25 cellular contexts compared by ENCODE assay signal in genomic region chr16:81905277-81905676, GRCh38.
DNase-seq lines count a peak whose midpoint lies in the region; ATAC-seq lines count a peak whose summit lies in the region.
"Had no signal": no experiment of that assay in that cellular context is flagged by ENCODE, and none has a peak within 500 bp of the region (broad histone marks: within the 10 kb centered on the region; RNA-seq: fewer than 3 reads in every experiment).

No MANE protein-coding gene starts in this region.

- no peaks in the 10 kb centered on the region for H3K36me3 Mint-ChIP-seq in activated T-cell treated with anti-CD3 and anti-CD28 coated beads, Interleukin-2, amount 50 U/mL, for 4 hours (ENCODE audit: insufficient read depth)

- H3K9me3 ChIP-seq in NT2/D1 (ENCODE audit: insufficient read depth, low read length) (peaks cover 5% of the 10 kb centered on the region; the same call in 1 of the 2 replicates), MG63 (no peaks in the 10 kb centered on the region)
- H3K9me3 ChIP-seq: BE2C, Peyer's patch had no signal

- H3K27me3 ChIP-seq in H7 (ENCODE audit: control insufficient read depth, insufficient read depth, low read length) = no peaks in the 10 kb centered on the region
- no peaks in the 10 kb centered on the region for H3K27me3 ChIP-seq in NT2/D1 (ENCODE audit: insufficient read depth, insufficient read length)
- no peaks in the 10 kb centered on the region for H3K27me3 ChIP-seq in MG63
- H3K27me3 ChIP-seq: BE2C, Peyer's patch had no signal

- H3K36me3 ChIP-seq in H7 (replicated peaks; ENCODE audit: control insufficient read depth, insufficient read depth, low read length) (no peaks in the 10 kb centered on the region), NT2/D1 (ENCODE audit: insufficient read depth, insufficient read length, low read length) (peaks cover 11% of the 10 kb centered on the region), MG63 (no peaks in the 10 kb centered on the region)
- H3K36me3 ChIP-seq: BE2C had no signal

- ATAC-seq in activated T-cell treated with anti-CD3 and anti-CD28 coated beads, Interleukin-2, amount 50 U/mL, for 4 hours = no peak
- ATAC-seq: GM12878 had no signal

- DNase-seq in DMS 273 (lab: John Stamatoyannopoulos, UW; ENCODE audit: unreplicated experiment) (peak; percentile 25), DMS 273 treated with DMSO at 0.1 percent for 48 hours (lab: John Stamatoyannopoulos, UW) (no peak), H7 (peak; percentile 56), NT2/D1 (ENCODE audit: low read depth, low spot score) (peak; percentile 25), iPS-NIHi7 (ENCODE audit: extremely low spot score) (peak; percentile 24), MG63 (no peak), NCI-H2081 treated with DMSO at 0.1 percent for 48 hours (lab: John Stamatoyannopoulos, UW) (no peak)
- no peak for DNase-seq in activated T-cell treated with anti-CD3 and anti-CD28 coated beads, Interleukin-2, amount 50 U/mL, for 4 hours
- DNase-seq: BE2C, Calu3, DMS53, GDM1, GOT3, Karpas-422, NCI-H1105, NCI-H1436 treated with DMSO at 0.1 percent for 48 hours, NCI-H2029, NCI-H2227 treated with DMSO at 0.1 percent for 48 hours, NCI-H774, OCI-M1, SHP77 treated with DMSO at 0.1 percent for 48 hours, T-helper 1 cell had no signal

- no peaks in the 10 kb centered on the region for H3K4me1 Mint-ChIP-seq in activated T-cell treated with anti-CD3 and anti-CD28 coated beads, Interleukin-2, amount 50 U/mL, for 4 hours (ENCODE audit: low read depth)
- H3K4me1 Mint-ChIP-seq: CD14-positive monocyte had no signal

- no peak overlapping the region for H3K9ac ChIP-seq in NT2/D1 (ENCODE audit: insufficient read length, low read depth)

- H3K4me3 Mint-ChIP-seq in activated T-cell treated with anti-CD3 and anti-CD28 coated beads, Interleukin-2, amount 50 U/mL, for 4 hours = no peak overlapping the region
- H3K4me3 Mint-ChIP-seq: CD14-positive monocyte had no signal

- no peaks in the 10 kb centered on the region for H3K9me3 Mint-ChIP-seq in activated T-cell treated with anti-CD3 and anti-CD28 coated beads, Interleukin-2, amount 50 U/mL, for 4 hours

- H3K27me3 Mint-ChIP-seq in activated T-cell treated with anti-CD3 and anti-CD28 coated beads, Interleukin-2, amount 50 U/mL, for 4 hours (ENCODE audit: low read depth) = no peaks in the 10 kb centered on the region

- no peak overlapping the region for H3K4me3 ChIP-seq in H7 (ENCODE audit: insufficient read depth, low read depth, low read length)
- H3K4me3 ChIP-seq in NT2/D1 (ENCODE audit: insufficient read length, low read depth) = no peak overlapping the region
- H3K4me3 ChIP-seq in MG63 = no peak overlapping the region
- H3K4me3 ChIP-seq: GM12878, Peyer's patch had no signal

- no peaks in the 10 kb centered on the region for H3K4me1 ChIP-seq in NT2/D1 (ENCODE audit: insufficient read depth, insufficient read length)
- H3K4me1 ChIP-seq: BE2C, Peyer's patch had no signal

Comparison
In these comparisons a context has a peak if more than half of its experiments do, and no peak if none do; other contexts are left out.
1. DNase-seq: peak in DMS 273 (single experiment), H7 (single experiment), NT2/D1 (single experiment) and iPS-NIHi7 (single experiment); none in DMS 273 treated with DMSO at 0.1 percent for 48 hours (single experiment), MG63 (single experiment), activated T-cell treated with anti-CD3 and anti-CD28 coated beads, Interleukin-2, amount 50 U/mL, for 4 hours (single experiment) and NCI-H2081 treated with DMSO at 0.1 percent for 48 hours (single experiment).